ENCODE assay signal across 31 cellular contexts in the genomic region with DNA sequence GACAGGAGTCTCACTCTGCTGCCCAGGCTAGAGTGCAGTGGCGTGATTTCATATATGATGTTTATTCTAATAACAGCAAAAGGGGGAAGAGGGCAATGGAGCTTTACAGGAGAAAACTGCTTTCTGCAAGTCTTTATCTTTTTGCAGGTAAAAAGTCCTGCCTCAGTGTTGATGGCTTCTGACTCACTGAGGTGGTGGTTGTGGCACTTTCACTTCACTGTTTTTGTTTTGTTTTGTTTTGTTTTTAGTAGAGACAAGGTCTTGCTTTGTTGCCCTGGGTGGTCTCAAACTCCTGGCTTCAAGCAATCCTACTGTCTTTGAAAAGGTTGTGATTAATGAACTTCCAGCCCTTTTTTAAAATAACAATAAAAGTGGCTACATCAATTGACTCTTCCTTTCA.
"Had no signal": no experiment of that assay in that cellular context is flagged by ENCODE, and none has a peak within 500 bp of the region (broad histone marks: within the 10 kb centered on the region; RNA-seq: fewer than 3 reads in every experiment).

No MANE protein-coding gene starts in this region.

- DNase-seq: activated B cell treated with CpG ODN at 0.5 μM for 24 hours; activated CD4-positive, alpha-beta T cell treated with anti-CD3 and anti-CD28 coated beads for 4 hours; activated CD4-positive, CD25-positive, alpha-beta regulatory T cell treated with anti-CD3 and anti-CD28 coated beads, Interleukin-2, amount 50 U/mL, for 72 hours; activated effector memory CD4-positive, alpha-beta T cell treated with anti-CD3 and anti-CD28 coated beads, Interleukin-2, amount 50 U/mL, for 16 hours; activated naive CD4-positive, alpha-beta T cell; activated naive CD4-positive, alpha-beta T cell treated with anti-CD3 and anti-CD28 coated beads, Interleukin-2, amount 50 U/mL, for 16 hours; activated naive CD8-positive, alpha-beta T cell treated with anti-CD3 and anti-CD28 coated beads for 36 hours; activated T-cell treated with anti-CD3 and anti-CD28 coated beads, Interleukin-2, amount 50 U/mL, for 1 hour; activated T-cell treated with anti-CD3 and anti-CD28 coated beads, Interleukin-2, amount 50 U/mL, for 72 hours; amniotic stem cell; aorta; brain microvascular endothelial cell; central memory CD4-positive, alpha-beta T cell; NCI-H1105 treated with DMSO at 0.1 percent for 48 hours; NCI-H1436; NCI-H1694; NCI-H1930; NCI-H2081 treated with DMSO at 0.1 percent for 48 hours; NCI-H226; NCI-H446 treated with DMSO at 0.1 percent for 48 hours; NCI-H524; NCI-H69; NCI-H82; SHP77; SK-N-SH; SW 1271; T-helper 1 cell; T-helper 9 cell had no signal

- H3K4me3 ChIP-seq: SJSA1 had no signal

- H3K9ac ChIP-seq: SK-N-SH had no signal

- ATAC-seq: activated T-cell treated with anti-CD3 and anti-CD28 coated beads, Interleukin-2, amount 50 U/mL, for 72 hours; activated T-helper 17 cell treated with anti-CD3 and anti-CD28 coated beads, Interleukin-2, amount 50 U/mL, for 72 hours; Panc1 had no signal

- H3K4me1 Mint-ChIP-seq: activated T-helper 17 cell treated with anti-CD3 and anti-CD28 coated beads, Interleukin-2, amount 50 U/mL, for 72 hours had no signal

- H3K9me3 ChIP-seq: SJSA1, SK-N-SH had no signal

- H3K9me2 ChIP-seq: SK-N-SH had no signal

- H3K36me3 ChIP-seq: brain microvascular endothelial cell, SJSA1 had no signal

- H3K27ac Mint-ChIP-seq: activated B cell treated with CpG ODN at 0.5 μM for 24 hours; activated naive CD8-positive, alpha-beta T cell treated with anti-CD3 and anti-CD28 coated beads for 36 hours; activated T-cell treated with anti-CD3 and anti-CD28 coated beads, Interleukin-2, amount 50 U/mL, for 72 hours; activated T-helper 17 cell treated with anti-CD3 and anti-CD28 coated beads, Interleukin-2, amount 50 U/mL, for 72 hours had no signal

- H3K4me2 ChIP-seq: SK-N-SH had no signal

- H3K27me3 ChIP-seq: brain microvascular endothelial cell, SJSA1 had no signal

- H3K4me3 Mint-ChIP-seq: activated B cell treated with CpG ODN at 0.5 μM for 24 hours; activated naive CD8-positive, alpha-beta T cell treated with anti-CD3 and anti-CD28 coated beads for 36 hours; activated T-cell treated with anti-CD3 and anti-CD28 coated beads, Interleukin-2, amount 50 U/mL, for 72 hours; activated T-helper 17 cell treated with anti-CD3 and anti-CD28 coated beads, Interleukin-2, amount 50 U/mL, for 72 hours had no signal
